8 cellular contexts compared by ENCODE assay signal in the genomic region with DNA sequence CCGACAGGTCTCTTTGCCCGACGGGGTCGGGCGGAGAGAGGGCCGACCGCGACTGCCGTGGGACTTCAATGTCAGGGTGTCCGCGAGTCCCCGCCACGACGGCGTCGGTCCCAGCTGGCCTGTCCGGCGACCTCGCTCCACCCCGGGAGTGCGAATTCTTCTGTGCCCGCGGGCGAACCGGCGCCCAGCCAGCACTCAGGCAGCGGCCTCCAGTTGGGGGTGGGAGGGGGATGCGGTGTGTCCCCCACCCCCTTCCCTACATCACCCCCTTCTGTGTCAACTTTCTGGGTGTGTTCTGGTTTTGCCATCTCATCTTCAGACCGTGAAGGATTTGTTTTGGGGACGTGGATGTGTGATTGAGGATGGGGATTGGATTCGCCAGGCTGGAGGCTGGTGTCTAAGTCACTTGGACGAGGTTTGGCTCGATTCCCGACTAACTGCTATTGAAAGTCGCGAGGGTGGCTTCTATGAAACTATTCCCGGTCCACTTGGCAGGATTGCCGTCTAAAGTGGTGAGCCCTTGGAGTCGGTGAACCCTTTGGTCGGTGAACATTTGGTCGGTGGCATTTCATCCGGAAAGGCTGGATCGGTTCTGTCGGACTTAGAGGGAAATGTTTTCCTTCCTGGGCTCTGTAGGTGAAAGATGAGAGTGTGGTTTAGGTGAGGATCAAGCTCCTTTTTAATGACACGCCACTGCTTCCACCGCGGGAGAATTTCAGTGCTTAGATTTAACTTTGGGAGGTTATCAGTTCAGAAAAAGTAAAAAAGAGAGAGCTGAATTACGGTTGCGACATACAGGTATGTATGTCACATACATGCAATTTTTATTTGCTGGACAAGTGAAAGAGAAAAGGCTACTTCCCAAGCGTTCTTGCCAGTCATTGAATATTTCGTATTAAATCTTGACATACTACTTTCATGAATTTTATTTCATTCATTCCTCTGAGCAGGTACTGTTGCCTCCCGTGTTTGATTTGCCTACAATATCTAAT. TPM values are rescaled to one million over a fixed set of nuclear protein-coding genes. Genes with fewer than 3 reads are reported as not detected.
DNase-seq lines count a peak whose midpoint lies in the region; ATAC-seq and TF ChIP-seq lines count a peak whose summit lies in the region.

No MANE protein-coding gene starts in this region.

- no peaks in the 10 kb centered on the region for H3K36me3 ChIP-seq in GM23338 (ENCODE audit: insufficient read depth)
- no peaks in the 10 kb centered on the region for H3K36me3 ChIP-seq in heart right ventricle
- no peaks in the 10 kb centered on the region for H3K36me3 ChIP-seq in trophoblast cell (ENCODE audit: control insufficient read depth in 1 of 2, insufficient read depth in 2 of 2, low read length in 2 of 2)

- no peak overlapping the region for H3K27ac Mint-ChIP-seq in GM23338
- peak overlapping the region; percentile 74 for H3K27ac Mint-ChIP-seq in activated naive CD8-positive, alpha-beta T cell

- peak overlapping the region; percentile 92 for H3K4me3 ChIP-seq in GM23338
- H3K4me3 ChIP-seq in heart right ventricle: peak overlapping the region; percentile 59 to 98 (median 93)
- H3K4me3 ChIP-seq in trophoblast cell (ENCODE audit: low read depth, low read length): peak overlapping the region; percentile 99

- peak; percentile 31 for DNase-seq in NCI-H510A treated with DMSO at 0.1 percent for 48 hours (lab: John Stamatoyannopoulos, UW)
- no peak for DNase-seq in NCI-H510A (lab: John Stamatoyannopoulos, UW)
- DNase-seq in GM23338 (ENCODE audit: low spot score): peak; percentile 50
- peak; percentile 62 for DNase-seq in NCI-H1105 (lab: John Stamatoyannopoulos, UW)
- DNase-seq in heart right ventricle: peak; percentile 61 to 67
- DNase-seq in trophoblast cell: peak; percentile 16 to 45
- DNase-seq in central memory CD4-positive, alpha-beta T cell: no peak

- H4K20me1 ChIP-seq in GM23338 (replicated peaks; ENCODE audit: insufficient read depth): peaks cover 16% of the 10 kb centered on the region

- no peak overlapping the region for H3K23ac ChIP-seq in trophoblast cell (ENCODE audit: low read length)

- peaks cover 8% of the 10 kb centered on the region for H3K4me1 ChIP-seq in GM23338 (ENCODE audit: insufficient read depth)
- H3K4me1 ChIP-seq in heart right ventricle: peaks cover 0 to 58% (median 48%) of the 10 kb centered on the region in 9 donors
- H3K4me1 ChIP-seq in trophoblast cell (ENCODE audit: control insufficient read depth in 1 of 2, insufficient read depth in 2 of 2, low read length in 2 of 2): peaks cover 4 to 5% of the 10 kb centered on the region in 2 experiments

- H3K14ac ChIP-seq in trophoblast cell (ENCODE audit: low read length): peak overlapping the region; percentile 91

- H2AK5ac ChIP-seq in trophoblast cell (ENCODE audit: low read length): peak overlapping the region; percentile 42

- H2BK5ac ChIP-seq in trophoblast cell (ENCODE audit: low read depth, low read length, poor library complexity): peak overlapping the region; percentile 70

- peaks cover 17% of the 10 kb centered on the region; the same call in 2 of the 3 replicates for H3K4me1 Mint-ChIP-seq in GM23338
- H3K4me1 Mint-ChIP-seq in activated naive CD8-positive, alpha-beta T cell (ENCODE audit: low read depth): peaks cover 50% of the 10 kb centered on the region

- peaks cover 11% of the 10 kb centered on the region for H3K27me3 Mint-ChIP-seq in GM23338 (ENCODE audit: insufficient read depth, low read depth, poor library complexity)
- peaks cover 3% of the 10 kb centered on the region for H3K27me3 Mint-ChIP-seq in activated naive CD8-positive, alpha-beta T cell

- ATAC-seq in GM23338: peak; percentile 57
- peak; percentile 2 to 56 (median 18) for ATAC-seq in heart right ventricle

- peaks cover 23% of the 10 kb centered on the region for H3K27me3 ChIP-seq in GM23338 (ENCODE audit: insufficient read depth)
- no peaks in the 10 kb centered on the region for H3K27me3 ChIP-seq in heart right ventricle
- H3K27me3 ChIP-seq in trophoblast cell (ENCODE audit: insufficient read depth, low read length): no peaks in the 10 kb centered on the region

- H4K91ac ChIP-seq in trophoblast cell (ENCODE audit: low read depth, low read length): peak overlapping the region; percentile 85

- H3K9me3 Mint-ChIP-seq in GM23338: no peaks in the 10 kb centered on the region
- no peaks in the 10 kb centered on the region for H3K9me3 Mint-ChIP-seq in activated naive CD8-positive, alpha-beta T cell (ENCODE audit: low read depth)

- peak overlapping the region; percentile 83 for H4K8ac ChIP-seq in trophoblast cell (ENCODE audit: low read depth, low read length)

- peak overlapping the region; percentile 94 for H3K4me2 ChIP-seq in GM23338
- peak overlapping the region; percentile 98 for H3K4me2 ChIP-seq in trophoblast cell (ENCODE audit: low read length)

- H2BK120ac ChIP-seq in trophoblast cell (ENCODE audit: insufficient read depth, low read length, poor library complexity): peak overlapping the region; percentile 82

- H3K27ac ChIP-seq in GM23338 (ENCODE audit: low read depth) (no peak overlapping the region), heart right ventricle (peak overlapping the region; percentile 81 to 97 (median 92)), trophoblast cell (ENCODE audit: low read depth, low read length) (peak overlapping the region; percentile 65)

- H3K79me1 ChIP-seq in trophoblast cell (ENCODE audit: low read length): peaks cover 8% of the 10 kb centered on the region

- H3K9me3 ChIP-seq in heart right ventricle (no peaks in the 10 kb centered on the region), trophoblast cell (ENCODE audit: insufficient read depth, low read depth, low read length) (no peaks in the 10 kb centered on the region)

- peak overlapping the region; percentile 94 for H3K4ac ChIP-seq in trophoblast cell (ENCODE audit: low read depth, low read length)

- WGBS in heart right ventricle, 2 donors: 2 to 3% methylated on average over 52 of the region's 52 CpGs
- WGBS in trophoblast cell (ENCODE audit: extremely low coverage, insufficient coverage, insufficient read length): no CpG with 5 or more reads among the region's 52 CpGs

- peak overlapping the region; percentile 73 for H4K12ac ChIP-seq in trophoblast cell (ENCODE audit: low read depth, low read length)

- no peaks in the 10 kb centered on the region for H3F3A ChIP-seq in GM23338 (replicated peaks; ENCODE audit: low read depth)

- H3K18ac ChIP-seq in trophoblast cell (ENCODE audit: low read length): peak overlapping the region; percentile 90

- H2AFZ ChIP-seq in GM23338: peak overlapping the region; percentile 97
- peak overlapping the region; percentile 95 for H2AFZ ChIP-seq in trophoblast cell (ENCODE audit: insufficient read depth, low read length, poor library complexity)

- H3K79me2 ChIP-seq in GM23338 (replicated peaks; ENCODE audit: insufficient read depth) (peaks cover 52% of the 10 kb centered on the region), trophoblast cell (ENCODE audit: control insufficient read depth, insufficient read depth, low read length, poor library complexity) (peaks cover 8% of the 10 kb centered on the region)

- no peaks in the 10 kb centered on the region for H3K36me3 Mint-ChIP-seq in GM23338 (ENCODE audit: low read depth)
- no peaks in the 10 kb centered on the region for H3K36me3 Mint-ChIP-seq in activated naive CD8-positive, alpha-beta T cell

- H3K9ac ChIP-seq in trophoblast cell (ENCODE audit: low read length): peak overlapping the region; percentile 94

- no peaks in the 10 kb centered on the region for H3K9me2 ChIP-seq in GM23338 (ENCODE audit: insufficient read depth)

- TF ChIP-seq CTCF in GM23338 (conservative IDR thresholded peaks at IDR 0.05; ENCODE audit: low read depth in 2 of 2): no peak
- TF ChIP-seq CTCF in heart right ventricle (IDR thresholded peaks at IDR 0.05): no peak

- peak overlapping the region; percentile 10 for H2BK12ac ChIP-seq in trophoblast cell (ENCODE audit: low read length)

- intact Hi-C loops in heart right ventricle (cut with DNase I): loop anchor here in 2 of 10 donors (2.0 to 5.0 kb wide), 2 partner anchors 43 to 60 kb away; no protein-coding TSS in a partner anchor

- H3K4me3 Mint-ChIP-seq in GM23338: no peak overlapping the region; the same call in 2 of the 3 replicates
- H3K4me3 Mint-ChIP-seq in activated naive CD8-positive, alpha-beta T cell: peak overlapping the region; percentile 93

TF ChIP-seq in GM23338, 12 proteins besides CTCF, POLR2A, EP300 and RAD21 (continues in another document):
- TF ChIP-seq EZH2phosphoT487 (IDR thresholded peaks at IDR 0.05; ENCODE audit: unreplicated experiment): no peak
- TF ChIP-seq, protein P1, sequence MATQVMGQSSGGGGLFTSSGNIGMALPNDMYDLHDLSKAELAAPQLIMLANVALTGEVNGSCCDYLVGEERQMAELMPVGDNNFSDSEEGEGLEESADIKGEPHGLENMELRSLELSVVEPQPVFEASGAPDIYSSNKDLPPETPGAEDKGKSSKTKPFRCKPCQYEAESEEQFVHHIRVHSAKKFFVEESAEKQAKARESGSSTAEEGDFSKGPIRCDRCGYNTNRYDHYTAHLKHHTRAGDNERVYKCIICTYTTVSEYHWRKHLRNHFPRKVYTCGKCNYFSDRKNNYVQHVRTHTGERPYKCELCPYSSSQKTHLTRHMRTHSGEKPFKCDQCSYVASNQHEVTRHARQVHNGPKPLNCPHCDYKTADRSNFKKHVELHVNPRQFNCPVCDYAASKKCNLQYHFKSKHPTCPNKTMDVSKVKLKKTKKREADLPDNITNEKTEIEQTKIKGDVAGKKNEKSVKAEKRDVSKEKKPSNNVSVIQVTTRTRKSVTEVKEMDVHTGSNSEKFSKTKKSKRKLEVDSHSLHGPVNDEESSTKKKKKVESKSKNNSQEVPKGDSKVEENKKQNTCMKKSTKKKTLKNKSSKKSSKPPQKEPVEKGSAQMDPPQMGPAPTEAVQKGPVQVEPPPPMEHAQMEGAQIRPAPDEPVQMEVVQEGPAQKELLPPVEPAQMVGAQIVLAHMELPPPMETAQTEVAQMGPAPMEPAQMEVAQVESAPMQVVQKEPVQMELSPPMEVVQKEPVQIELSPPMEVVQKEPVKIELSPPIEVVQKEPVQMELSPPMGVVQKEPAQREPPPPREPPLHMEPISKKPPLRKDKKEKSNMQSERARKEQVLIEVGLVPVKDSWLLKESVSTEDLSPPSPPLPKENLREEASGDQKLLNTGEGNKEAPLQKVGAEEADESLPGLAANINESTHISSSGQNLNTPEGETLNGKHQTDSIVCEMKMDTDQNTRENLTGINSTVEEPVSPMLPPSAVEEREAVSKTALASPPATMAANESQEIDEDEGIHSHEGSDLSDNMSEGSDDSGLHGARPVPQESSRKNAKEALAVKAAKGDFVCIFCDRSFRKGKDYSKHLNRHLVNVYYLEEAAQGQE (IDR thresholded peaks at IDR 0.05; ENCODE audit: unreplicated experiment): no peak
- TF ChIP-seq NANOG (IDR thresholded peaks at IDR 0.05; ENCODE audit: borderline replicate concordance): no peak
- TF ChIP-seq POLR2AphosphoS5 (IDR thresholded peaks at IDR 0.05; ENCODE audit: low read depth): no peak
- no peak for TF ChIP-seq STAT1 (IDR thresholded peaks at IDR 0.05; ENCODE audit: unreplicated experiment)

RNA-seq across cellular contexts. Expression of a gene that starts 0.8 kb away (rescaled TPM):
- total RNA-seq in GM23338 (2014; rRNA removed; shearing (Covaris generic)): 20.9 and 24.0 TPM in 2 replicates
- 11.1 and 12.3 TPM in 2 replicates for polyA plus RNA-seq in GM23338 (2016; fragmentation: Nextera tagmentation; extraction: Ambion mirVana)
- total RNA-seq in heart right ventricle: 10 to 100 TPM; 49.0 to 90.0 (median 60.7) TPM
- polyA plus RNA-seq in heart right ventricle: 10 to 100 TPM; 22.2 to 25.9 TPM
- polyA plus RNA-seq in trophoblast cell (2013): 29.6 and 29.8 TPM in 2 replicates

Comparison
In these comparisons a context has a peak if more than half of its experiments do, and no peak if none do; other contexts are left out.
1. DNase-seq: peak in NCI-H510A treated with DMSO at 0.1 percent for 48 hours (single experiment), GM23338 (single experiment), NCI-H1105 (single experiment), heart right ventricle (2 of 2) and trophoblast cell (2 of 2); none in NCI-H510A (single experiment) and central memory CD4-positive, alpha-beta T cell (single experiment).
2. Peak in every context shown above with its lines, with median percentiles within 50 percentile points of each other: H3K4me3 ChIP-seq.